6 cellular contexts compared by ENCODE assay signal in genomic region chr3:40477671-40478070, GRCh38. TPM values are rescaled to one million over a fixed set of nuclear protein-coding genes. Genes with fewer than 3 reads are reported as not detected.
DNase-seq lines count a peak whose midpoint lies in the region; ATAC-seq and TF ChIP-seq lines count a peak whose summit lies in the region.

No MANE protein-coding gene starts in this region.

- H3K4me3 ChIP-seq in AG04450 (ENCODE audit: low read depth, low read length) (peak overlapping the region; percentile 84), upper lobe of right lung (peak overlapping the region; percentile 94)

- TF ChIP-seq CTCF in AG04450 (IDR thresholded peaks at IDR 0.05; ENCODE audit: low read depth, low read length) = no peak
- TF ChIP-seq CTCF in upper lobe of right lung (IDR thresholded peaks at IDR 0.05) = no peak

- DNase-seq in AG04450 (ENCODE audit: low read depth, low spot score) (no peak), OCI-M1 (lab: John Stamatoyannopoulos, UW) (peak; percentile 37), left cardiac atrium (no peak), upper lobe of right lung (no peak)

- CTCF ChIA-PET in AG04450 (lab: Charles Lee) = interaction anchor here (0.9 to 1.8 kb wide), 2 partner anchors 28 to 162 kb away, joined by 3 to 6 read pairs; partner anchors contain the start of gene ZNF620

- peaks cover 5% of the 10 kb centered on the region for H3K4me1 ChIP-seq in upper lobe of right lung

- POLR2A ChIA-PET in AG04450 (lab: Yijun Ruan, JAX) = interaction anchor here (0.7 to 1.7 kb wide), 3 partner anchors 21 to 89 kb away, joined by 4 to 7 read pairs (median 6); partner anchors contain the start of genes RPL14 and ZNF621

- H3K27me3 ChIP-seq in AG04450 (ENCODE audit: control insufficient read depth, insufficient read depth, low read length) (no peaks in the 10 kb centered on the region), upper lobe of right lung (no peaks in the 10 kb centered on the region)

- no peaks in the 10 kb centered on the region for H3K9me3 ChIP-seq in AG04450 (ENCODE audit: control insufficient read depth, insufficient read depth, low read length)
- H3K9me3 ChIP-seq in upper lobe of right lung = no peaks in the 10 kb centered on the region

- intact Hi-C loops in left cardiac atrium (cut with DNase I) (no loop called here), upper lobe of right lung (cut with DNase I) (no loop called here)

- peaks cover 33% of the 10 kb centered on the region for H3K36me3 ChIP-seq in upper lobe of right lung

- ATAC-seq in left cardiac atrium (peak; percentile 19 to 62), upper lobe of right lung (no peak), HG02884 (IDR thresholded peaks at IDR 0.05; ENCODE audit: unreplicated experiment) (no peak), HG02571 (IDR thresholded peaks at IDR 0.05; ENCODE audit: unreplicated experiment) (no peak)

- no peak overlapping the region for H3K27ac ChIP-seq in AG04450 (ENCODE audit: low read depth, low read length)
- peak overlapping the region; percentile 88 for H3K27ac ChIP-seq in upper lobe of right lung

RNA-seq across cellular contexts. Expression of gene ZNF619, which starts 0.7 kb away (rescaled TPM):
- 3.9 and 4.7 TPM in 2 replicates for polyA plus RNA-seq in AG04450 (2011; rRNA removed)
- 8.6 and 10.1 TPM in 2 replicates for polyA minus RNA-seq in AG04450 (2011; rRNA and poly(A)+ RNA removed)
- total RNA-seq in left cardiac atrium (1 to 10 TPM; 3.8 to 4.2 TPM), upper lobe of right lung (6.8 TPM)

RNA-seq across cellular contexts. Expression of gene RPL14, which starts 20.5 kb away (rescaled TPM):
- polyA plus RNA-seq in AG04450 (2011; rRNA removed) = 602 and 612 TPM in 2 replicates
- polyA minus RNA-seq in AG04450 (2011; rRNA and poly(A)+ RNA removed) = 469 and 567 TPM in 2 replicates
- 1,000 to 10,000 TPM; 1,044 to 1,097 TPM for total RNA-seq in left cardiac atrium
- total RNA-seq in upper lobe of right lung = 1,554 TPM

RNA-seq across cellular contexts. Expression of gene ZNF620, which starts 28.2 kb away (rescaled TPM):
- 0.69 and 0.77 TPM in 2 replicates for polyA plus RNA-seq in AG04450 (2011; rRNA removed)
- polyA minus RNA-seq in AG04450 (2011; rRNA and poly(A)+ RNA removed) = 0.52 and 0.74 TPM in 2 replicates
- total RNA-seq in left cardiac atrium (1 to 10 TPM; 2.5 to 3.3 TPM), upper lobe of right lung (7.0 TPM)

RNA-seq across cellular contexts. Expression of gene ZNF621, which starts 47.1 kb away (rescaled TPM):
- 20.4 and 24.9 TPM in 2 replicates for polyA plus RNA-seq in AG04450 (2011; rRNA removed)
- polyA minus RNA-seq in AG04450 (2011; rRNA and poly(A)+ RNA removed) = 19.8 and 21.7 TPM in 2 replicates
- total RNA-seq in left cardiac atrium (10 to 100 TPM; 10.7 to 12.4 TPM), upper lobe of right lung (20.1 TPM)

Comparison
In these comparisons a context has a peak if more than half of its experiments do, and no peak if none do; other contexts are left out.
1. ATAC-seq: peak in left cardiac atrium (2 of 2); none in upper lobe of right lung (single experiment), HG02884 (single experiment) and HG02571 (single experiment).